ENCODE assay signal across 20 cellular contexts in genomic region chr3:89059201-89059600, GRCh38. TPM values are rescaled to one million over a fixed set of nuclear protein-coding genes. Genes with fewer than 3 reads are reported as not detected.
DNase-seq lines count a peak whose midpoint lies in the region; ATAC-seq, FAIRE-seq and TF ChIP-seq lines count a peak whose summit lies in the region.
"Had no signal": no experiment of that assay in that cellular context is flagged by ENCODE, and none has a peak within 500 bp of the region (broad histone marks: within the 10 kb centered on the region; RNA-seq: fewer than 3 reads in every experiment).

No MANE protein-coding gene starts in this region.

- H3K9ac ChIP-seq in mesendoderm (ENCODE audit: low read length), result no peak overlapping the region

- DNase-seq in AG09309 (ENCODE audit: low read depth) (peak; percentile 45), M059J (ENCODE audit: low read depth) (peak; percentile 45), MCF 10A (ENCODE audit: unreplicated experiment) (peak; percentile 44), lower lobe of right lung (peak; percentile 39), mesendoderm (no peak), GM12892 (ENCODE audit: insufficient read length) (no peak), CD14-positive monocyte (ENCODE audit: low spot score) (no peak)
- no peak for DNase-seq in stimulated activated naive CD8-positive, alpha-beta T cell treated with anti-CD3 and anti-CD28 coated beads, Interleukin-15, amount 100 ng/mL, for 72 hours
- DNase-seq: activated naive CD8-positive, alpha-beta T cell treated with anti-CD3 and anti-CD28 coated beads, Interleukin-2, amount 10 ng/mL, durations not matched to agents 7 days and 5 days; activated T-cell treated with anti-CD3 and anti-CD28 coated beads for 4 hours; DND-41; dorsolateral prefrontal cortex; glutamatergic neuron; left ventricle myocardium inferior; NCI-H1436 treated with DMSO at 0.1 percent for 48 hours; NCI-H82; stimulated activated CD4-positive, alpha-beta T cell treated with anti-CD3 and anti-CD28 coated beads, Interleukin-15, amount 100 ng/mL, for 24 hours had no signal

- TF ChIP-seq CTCF in AG09309 (IDR thresholded peaks at IDR 0.05; ENCODE audit: control insufficient read depth, insufficient read depth, low read depth, low read length, missing control alignments) (no peak), MCF 10A (IDR thresholded peaks at IDR 0.05; ENCODE audit: unreplicated experiment) (no peak), lower lobe of right lung (IDR thresholded peaks at IDR 0.05) (no peak), CD14-positive monocyte (IDR thresholded peaks at IDR 0.05) (no peak)

- H2BK120ac ChIP-seq in mesendoderm (ENCODE audit: low read depth, low read length), result no peak overlapping the region

- no peaks in the 10 kb centered on the region for H3K79me1 ChIP-seq in mesendoderm (ENCODE audit: low read length)

- no peak for TF ChIP-seq POLR2A in GM12892 (IDR thresholded peaks at IDR 0.05; ENCODE audit: low read depth, low read length)

- H4K8ac ChIP-seq in mesendoderm (ENCODE audit: low read depth, low read length), result no peak overlapping the region

- no peak overlapping the region for H3K27ac Mint-ChIP-seq in MCF 10A (ENCODE audit: low read depth, unreplicated experiment)
- no peak overlapping the region for H3K27ac Mint-ChIP-seq in CD14-positive monocyte
- no peak overlapping the region for H3K27ac Mint-ChIP-seq in stimulated activated naive CD8-positive, alpha-beta T cell treated with anti-CD3 and anti-CD28 coated beads, Interleukin-15, amount 100 ng/mL, for 72 hours
- H3K27ac Mint-ChIP-seq: activated naive CD8-positive, alpha-beta T cell treated with anti-CD3 and anti-CD28 coated beads, Interleukin-2, amount 10 ng/mL, durations not matched to agents 7 days and 5 days had no signal

- H3K4me1 ChIP-seq in lower lobe of right lung, result no peaks in the 10 kb centered on the region
- H3K4me1 ChIP-seq in mesendoderm (ENCODE audit: control insufficient read depth, low read depth, low read length), result no peaks in the 10 kb centered on the region
- H3K4me1 ChIP-seq: left ventricle myocardium inferior, SJSA1 had no signal

- CTCF ChIA-PET in MCF 10A (lab: Yijun Ruan, JAX), result no interaction called here

- ATAC-seq in lower lobe of right lung, result peak in 1 of 2 donors; percentile 42
- ATAC-seq in stimulated activated naive CD8-positive, alpha-beta T cell treated with anti-CD3 and anti-CD28 coated beads, Interleukin-15, amount 100 ng/mL, for 72 hours, result no peak

- no peak overlapping the region for H4K5ac ChIP-seq in mesendoderm (ENCODE audit: low read length)

- H3K56ac ChIP-seq in mesendoderm (ENCODE audit: low read length), result no peak overlapping the region

- H3K4me3 Mint-ChIP-seq in MCF 10A (ENCODE audit: unreplicated experiment) (no peak overlapping the region), CD14-positive monocyte (no peak overlapping the region)
- H3K4me3 Mint-ChIP-seq in stimulated activated naive CD8-positive, alpha-beta T cell treated with anti-CD3 and anti-CD28 coated beads, Interleukin-15, amount 100 ng/mL, for 72 hours, result no peak overlapping the region
- H3K4me3 Mint-ChIP-seq: activated naive CD8-positive, alpha-beta T cell treated with anti-CD3 and anti-CD28 coated beads, Interleukin-2, amount 10 ng/mL, durations not matched to agents 7 days and 5 days; neural crest cell had no signal

- H3K23ac ChIP-seq in mesendoderm (ENCODE audit: low read length), result no peak overlapping the region

- no peaks in the 10 kb centered on the region for H3K9me3 Mint-ChIP-seq in MCF 10A (ENCODE audit: unreplicated experiment)
- H3K9me3 Mint-ChIP-seq in CD14-positive monocyte, result peaks cover 0 to 5% (median 2%) of the 10 kb centered on the region in 7 donors
- peaks cover 0 to 9% of the 10 kb centered on the region in 2 donors for H3K9me3 Mint-ChIP-seq in stimulated activated naive CD8-positive, alpha-beta T cell treated with anti-CD3 and anti-CD28 coated beads, Interleukin-15, amount 100 ng/mL, for 72 hours
- H3K9me3 Mint-ChIP-seq: activated naive CD8-positive, alpha-beta T cell treated with anti-CD3 and anti-CD28 coated beads, Interleukin-2, amount 10 ng/mL, durations not matched to agents 7 days and 5 days; neural crest cell had no signal

- H3K79me2 ChIP-seq in mesendoderm (ENCODE audit: control insufficient read depth, insufficient read depth, low read length), result no peaks in the 10 kb centered on the region

- H3K9me3 ChIP-seq in lower lobe of right lung, result no peaks in the 10 kb centered on the region
- H3K9me3 ChIP-seq: left ventricle myocardium inferior, SJSA1 had no signal

- H3K4me3 ChIP-seq in AG09309 (ENCODE audit: control insufficient read depth, low read depth, low read length) (no peak overlapping the region), lower lobe of right lung (no peak overlapping the region), mesendoderm (ENCODE audit: low read length) (no peak overlapping the region)
- H3K4me3 ChIP-seq: dorsolateral prefrontal cortex, left ventricle myocardium inferior, SJSA1 had no signal

- H3K36me3 Mint-ChIP-seq in MCF 10A (ENCODE audit: insufficient read depth, unreplicated experiment) (no peaks in the 10 kb centered on the region), CD14-positive monocyte (no peaks in the 10 kb centered on the region)
- H3K36me3 Mint-ChIP-seq: activated naive CD8-positive, alpha-beta T cell treated with anti-CD3 and anti-CD28 coated beads, Interleukin-2, amount 10 ng/mL, durations not matched to agents 7 days and 5 days had no signal

- H3K4me2 ChIP-seq in mesendoderm (ENCODE audit: low read length), result no peak overlapping the region

- FAIRE-seq in GM12892 (lab: Jason Lieb, UNC), result no peak
- FAIRE-seq: H54 had no signal

- no peak overlapping the region for H3K4ac ChIP-seq in mesendoderm (ENCODE audit: low read depth, low read length)

- H3K27ac ChIP-seq in lower lobe of right lung, result no peak overlapping the region
- H3K27ac ChIP-seq in mesendoderm (ENCODE audit: low read depth, low read length), result no peak overlapping the region
- H3K27ac ChIP-seq: dorsolateral prefrontal cortex, left ventricle myocardium inferior, SJSA1 had no signal

- H3K36me3 ChIP-seq in lower lobe of right lung, result no peaks in the 10 kb centered on the region
- no peaks in the 10 kb centered on the region for H3K36me3 ChIP-seq in mesendoderm (ENCODE audit: control insufficient read depth, insufficient read depth, low read length)
- H3K36me3 ChIP-seq: left ventricle myocardium inferior, SJSA1 had no signal

- no peak overlapping the region for H3K18ac ChIP-seq in mesendoderm (ENCODE audit: low read length)

- no TSS peak for BruUV-seq in MCF 10A (replicated peaks; lab: Mats Ljungman, UMichigan)

- WGBS in mesendoderm (ENCODE audit: extremely low coverage, insufficient coverage, low lambda C conversion rate), result no CpG with 5 or more reads among the region's 5 CpGs

- POLR2A ChIA-PET in MCF 10A (lab: Yijun Ruan, JAX), result no interaction called here

- no peak overlapping the region for H2AK5ac ChIP-seq in mesendoderm (ENCODE audit: low read length)

- H3K27me3 ChIP-seq in lower lobe of right lung (ENCODE audit: low read depth), result no peaks in the 10 kb centered on the region
- H3K27me3 ChIP-seq in mesendoderm (ENCODE audit: insufficient read depth, low read length, poor library complexity), result no peaks in the 10 kb centered on the region
- H3K27me3 ChIP-seq: dorsolateral prefrontal cortex, SJSA1 had no signal

- H2BK15ac ChIP-seq in mesendoderm (replicated peaks; ENCODE audit: low read depth), result no peak overlapping the region

- no peak overlapping the region for H2BK5ac ChIP-seq in mesendoderm (ENCODE audit: low read length)

- peaks cover 7% of the 10 kb centered on the region for H3K4me1 Mint-ChIP-seq in MCF 10A (ENCODE audit: insufficient read depth, unreplicated experiment)
- H3K4me1 Mint-ChIP-seq in CD14-positive monocyte, result no peaks in the 10 kb centered on the region
- H3K4me1 Mint-ChIP-seq in stimulated activated naive CD8-positive, alpha-beta T cell treated with anti-CD3 and anti-CD28 coated beads, Interleukin-15, amount 100 ng/mL, for 72 hours, result no peaks in the 10 kb centered on the region
- H3K4me1 Mint-ChIP-seq: activated naive CD8-positive, alpha-beta T cell treated with anti-CD3 and anti-CD28 coated beads, Interleukin-2, amount 10 ng/mL, durations not matched to agents 7 days and 5 days; neural crest cell had no signal

- intact Hi-C loops in MCF 10A (cut with micrococcal nuclease), result no loop called here
- intact Hi-C loops in lower lobe of right lung (cut with DNase I), result no loop called here
- intact Hi-C loops in CD14-positive monocyte (cut with micrococcal nuclease), result no loop called here

- no peaks in the 10 kb centered on the region for H3K27me3 Mint-ChIP-seq in MCF 10A (ENCODE audit: insufficient read depth, unreplicated experiment)
- H3K27me3 Mint-ChIP-seq in CD14-positive monocyte (ENCODE audit: low read depth in 3 of 3), result no peaks in the 10 kb centered on the region
- no peaks in the 10 kb centered on the region for H3K27me3 Mint-ChIP-seq in stimulated activated naive CD8-positive, alpha-beta T cell treated with anti-CD3 and anti-CD28 coated beads, Interleukin-15, amount 100 ng/mL, for 72 hours
- H3K27me3 Mint-ChIP-seq: activated naive CD8-positive, alpha-beta T cell treated with anti-CD3 and anti-CD28 coated beads, Interleukin-2, amount 10 ng/mL, durations not matched to agents 7 days and 5 days had no signal

RNA-seq across cellular contexts. Expression of gene EPHA3, which starts 48.2 kb away (rescaled TPM):
- 0.20 TPM in 1 of 2 replicates, not detected in the other for total RNA-seq in M059J (2014; rRNA removed; shearing (Covaris generic))
- total RNA-seq in MCF 10A (2022), result not detected in 2 replicates
- 1.4 TPM for total RNA-seq in lower lobe of right lung
- polyA plus RNA-seq in mesendoderm (2013, experiment 1 of 2), result 0.11 TPM
- polyA plus RNA-seq in mesendoderm (2013, experiment 2 of 2), result 0.15 TPM
- not detected for polyA plus RNA-seq in GM12892 (2012; ENCODE audit: missing spikeins)
- not detected for polyA plus RNA-seq in CD14-positive monocyte
- total RNA-seq: activated naive CD8-positive, alpha-beta T cell treated with anti-CD3 and anti-CD28 coated beads, Interleukin-2, amount 10 ng/mL, durations not matched to agents 7 days and 5 days had no signal

Comparison
In these comparisons a context has a peak if more than half of its experiments do, and no peak if none do; other contexts are left out.
1. DNase-seq: peak in AG09309 (single experiment), M059J (single experiment), MCF 10A (single experiment) and lower lobe of right lung (single experiment); none in mesendoderm (single experiment), GM12892 (single experiment), CD14-positive monocyte (single experiment) and stimulated activated naive CD8-positive, alpha-beta T cell treated with anti-CD3 and anti-CD28 coated beads, Interleukin-15, amount 100 ng/mL, for 72 hours (0 of 2).